18 cellular contexts compared by ENCODE assay signal in genomic region chr10:126525326-126525725, GRCh38.
"Had no signal": no experiment of that assay in that cellular context is flagged by ENCODE, and none has a peak within 500 bp of the region (broad histone marks: within the 10 kb centered on the region; RNA-seq: fewer than 3 reads in every experiment).

No MANE protein-coding gene starts in this region.

- DNase-seq: activated B cell treated with CpG ODN at 0.5 μM for 24 hours; activated CD4-positive, alpha-beta T cell treated with anti-CD3 and anti-CD28 coated beads for 48 hours; activated CD8-positive, alpha-beta T cell treated with anti-CD3 and anti-CD28 coated beads for 36 hours; activated effector memory CD4-positive, alpha-beta T cell treated with anti-CD3 and anti-CD28 coated beads, Interleukin-2, amount 50 U/mL, for 16 hours; activated T-cell treated with anti-CD3 and anti-CD28 coated beads, Interleukin-2, amount 50 U/mL, for 4 hours; central memory CD4-positive, alpha-beta T cell; effector CD4-positive, alpha-beta T cell; esophagus squamous epithelium; glutamatergic neuron; immature natural killer cell; left colon; naive B cell; right lobe of liver; stimulated activated naive CD8-positive, alpha-beta T cell treated with anti-CD3 and anti-CD28 coated beads, Interleukin-15, Interleukin-2, amounts not matched to agents 100 U/mL and 50 U/mL, for 24 hours; T-helper 2 cell; testis; upper lobe of left lung had no signal

- H3K4me3 Mint-ChIP-seq: activated B cell treated with CpG ODN at 0.5 μM for 24 hours; activated CD8-positive, alpha-beta T cell treated with anti-CD3 and anti-CD28 coated beads for 36 hours; activated naive CD4-positive, alpha-beta T cell treated with anti-CD3 and anti-CD28 coated beads, Interleukin-2, amount 50 U/mL, for 24 hours; activated T-cell treated with anti-CD3 and anti-CD28 coated beads, Interleukin-2, amount 50 U/mL, for 4 hours; immature natural killer cell; naive B cell had no signal

- H3K36me3 Mint-ChIP-seq: activated naive CD4-positive, alpha-beta T cell treated with anti-CD3 and anti-CD28 coated beads, Interleukin-2, amount 50 U/mL, for 24 hours; immature natural killer cell; naive B cell had no signal

- H3K27me3 Mint-ChIP-seq: activated B cell treated with CpG ODN at 0.5 μM for 24 hours; activated CD8-positive, alpha-beta T cell treated with anti-CD3 and anti-CD28 coated beads for 36 hours had no signal

- ATAC-seq: activated CD8-positive, alpha-beta T cell treated with anti-CD3 and anti-CD28 coated beads for 36 hours; activated T-cell treated with anti-CD3 and anti-CD28 coated beads, Interleukin-2, amount 50 U/mL, for 4 hours; left colon; right lobe of liver; stimulated activated naive CD8-positive, alpha-beta T cell treated with anti-CD3 and anti-CD28 coated beads, Interleukin-15, Interleukin-2, amounts not matched to agents 100 U/mL and 50 U/mL, for 24 hours had no signal

- H3K9me3 Mint-ChIP-seq: activated B cell treated with CpG ODN at 0.5 μM for 24 hours; activated CD8-positive, alpha-beta T cell treated with anti-CD3 and anti-CD28 coated beads for 36 hours; activated naive CD4-positive, alpha-beta T cell treated with anti-CD3 and anti-CD28 coated beads, Interleukin-2, amount 50 U/mL, for 24 hours; activated T-cell treated with anti-CD3 and anti-CD28 coated beads, Interleukin-2, amount 50 U/mL, for 4 hours; naive B cell had no signal

- H3K27ac Mint-ChIP-seq: activated B cell treated with CpG ODN at 0.5 μM for 24 hours; activated CD8-positive, alpha-beta T cell treated with anti-CD3 and anti-CD28 coated beads for 36 hours; activated naive CD4-positive, alpha-beta T cell treated with anti-CD3 and anti-CD28 coated beads, Interleukin-2, amount 50 U/mL, for 24 hours; immature natural killer cell; naive B cell had no signal

- H3K4me1 Mint-ChIP-seq: activated B cell treated with CpG ODN at 0.5 μM for 24 hours; activated naive CD4-positive, alpha-beta T cell treated with anti-CD3 and anti-CD28 coated beads, Interleukin-2, amount 50 U/mL, for 24 hours; immature natural killer cell; naive B cell had no signal
